ENCODE assay signal across 23 cellular contexts in genomic region chr3:175983369-175983768, GRCh38.
"Had no signal": no experiment of that assay in that cellular context is flagged by ENCODE, and none has a peak within 500 bp of the region (broad histone marks: within the 10 kb centered on the region; RNA-seq: fewer than 3 reads in every experiment).

No MANE protein-coding gene starts in this region.

- H3K27ac ChIP-seq: cardiac muscle cell, esophagus squamous epithelium, gastrocnemius medialis, pancreas, testis, upper lobe of left lung had no signal

- H3K27me3 ChIP-seq: cardiac muscle cell, esophagus squamous epithelium, gastrocnemius medialis, pancreas, testis, upper lobe of left lung had no signal

- H3K36me3 Mint-ChIP-seq: naive thymus-derived CD4-positive, alpha-beta T cell; stimulated activated effector memory CD8-positive, alpha-beta T cell treated with anti-CD3 and anti-CD28 coated beads, Interleukin-12 subunit alpha, Interleukin-12 subunit beta, amount 100 ng/mL, for 72 hours had no signal

- FAIRE-seq: pancreas, TTC549 had no signal

- H3K27ac Mint-ChIP-seq: activated CD4-positive, alpha-beta T cell treated with anti-CD3 and anti-CD28 coated beads for 36 hours; activated naive CD4-positive, alpha-beta T cell treated with anti-CD3 and anti-CD28 coated beads, Interleukin-2, amount 50 U/mL, for 72 hours; dendritic cell treated with granulocyte-macrophage colony-stimulating factor and Interleukin-4, amounts not matched to agents 40 ng/mL and 50 ng/mL, for 4 days; effector memory CD8-positive, alpha-beta T cell; immature natural killer cell; naive thymus-derived CD4-positive, alpha-beta T cell; stimulated activated effector memory CD8-positive, alpha-beta T cell treated with anti-CD3 and anti-CD28 coated beads, Interleukin-12 subunit alpha, Interleukin-12 subunit beta, amount 100 ng/mL, for 72 hours; T-helper 2 cell treated with Interferon-gamma antibody and Interleukin-4, amounts not matched to agents 5 μg/mL and 100 μg/mL, for 36 hours; WTC11 had no signal

- H3K4me3 Mint-ChIP-seq: activated CD4-positive, alpha-beta T cell treated with anti-CD3 and anti-CD28 coated beads for 36 hours; dendritic cell treated with granulocyte-macrophage colony-stimulating factor and Interleukin-4, amounts not matched to agents 40 ng/mL and 50 ng/mL, for 4 days; effector memory CD8-positive, alpha-beta T cell; immature natural killer cell; naive thymus-derived CD4-positive, alpha-beta T cell; stimulated activated effector memory CD8-positive, alpha-beta T cell treated with anti-CD3 and anti-CD28 coated beads, Interleukin-12 subunit alpha, Interleukin-12 subunit beta, amount 100 ng/mL, for 72 hours; T-helper 2 cell treated with Interferon-gamma antibody and Interleukin-4, amounts not matched to agents 5 μg/mL and 100 μg/mL, for 36 hours; WTC11 had no signal

- H3K4me1 ChIP-seq: esophagus squamous epithelium, gastrocnemius medialis, pancreas, testis, upper lobe of left lung had no signal

- H3K36me3 ChIP-seq: cardiac muscle cell, esophagus squamous epithelium, gastrocnemius medialis, pancreas, upper lobe of left lung had no signal

- H3K9me3 ChIP-seq: gastrocnemius medialis, mucosa of descending colon, pancreas, testis had no signal

- ATAC-seq: activated CD4-positive, alpha-beta T cell treated with anti-CD3 and anti-CD28 coated beads for 36 hours; activated naive CD4-positive, alpha-beta T cell treated with anti-CD3 and anti-CD28 coated beads, Interleukin-2, amount 50 U/mL, for 72 hours; effector memory CD8-positive, alpha-beta T cell; gastrocnemius medialis; left ventricle myocardium superior; mucosa of descending colon; naive thymus-derived CD4-positive, alpha-beta T cell; pancreas; sciatic nerve; stimulated activated effector memory CD8-positive, alpha-beta T cell treated with anti-CD3 and anti-CD28 coated beads, Interleukin-12 subunit alpha, Interleukin-12 subunit beta, amount 100 ng/mL, for 72 hours; WTC11 had no signal

- DNase-seq: activated CD4-positive, alpha-beta T cell treated with anti-CD3 and anti-CD28 coated beads for 36 hours; activated CD4-positive, alpha-beta T cell treated with anti-CD3 and anti-CD28 coated beads, Interleukin-2, amount 50 U/mL, for 48 hours; activated gamma-delta T cell treated with Interleukin-2 at 50 U/mL for 16 hours; effector memory CD8-positive, alpha-beta T cell; esophagus squamous epithelium; gastrocnemius medialis; head of caudate nucleus; immature natural killer cell; left ventricle myocardium superior; mucosa of descending colon; naive thymus-derived CD4-positive, alpha-beta T cell; pancreas; stimulated activated CD4-positive, alpha-beta T cell treated with anti-CD3 and anti-CD28 coated beads, Interleukin-4, amount 100 ng/mL, for 24 hours; testis; upper lobe of left lung had no signal

- H3K4me1 Mint-ChIP-seq: activated CD4-positive, alpha-beta T cell treated with anti-CD3 and anti-CD28 coated beads for 36 hours; immature natural killer cell; naive thymus-derived CD4-positive, alpha-beta T cell; stimulated activated effector memory CD8-positive, alpha-beta T cell treated with anti-CD3 and anti-CD28 coated beads, Interleukin-12 subunit alpha, Interleukin-12 subunit beta, amount 100 ng/mL, for 72 hours had no signal

- H3K4me3 ChIP-seq: cardiac muscle cell, esophagus squamous epithelium, gastrocnemius medialis, mucosa of descending colon, pancreas, testis, upper lobe of left lung had no signal

- H3K27me3 Mint-ChIP-seq: activated CD4-positive, alpha-beta T cell treated with anti-CD3 and anti-CD28 coated beads for 36 hours; dendritic cell treated with granulocyte-macrophage colony-stimulating factor and Interleukin-4, amounts not matched to agents 40 ng/mL and 50 ng/mL, for 4 days; effector memory CD8-positive, alpha-beta T cell; naive thymus-derived CD4-positive, alpha-beta T cell had no signal
